ENCODE assay signal across 19 cellular contexts in the genomic region with DNA sequence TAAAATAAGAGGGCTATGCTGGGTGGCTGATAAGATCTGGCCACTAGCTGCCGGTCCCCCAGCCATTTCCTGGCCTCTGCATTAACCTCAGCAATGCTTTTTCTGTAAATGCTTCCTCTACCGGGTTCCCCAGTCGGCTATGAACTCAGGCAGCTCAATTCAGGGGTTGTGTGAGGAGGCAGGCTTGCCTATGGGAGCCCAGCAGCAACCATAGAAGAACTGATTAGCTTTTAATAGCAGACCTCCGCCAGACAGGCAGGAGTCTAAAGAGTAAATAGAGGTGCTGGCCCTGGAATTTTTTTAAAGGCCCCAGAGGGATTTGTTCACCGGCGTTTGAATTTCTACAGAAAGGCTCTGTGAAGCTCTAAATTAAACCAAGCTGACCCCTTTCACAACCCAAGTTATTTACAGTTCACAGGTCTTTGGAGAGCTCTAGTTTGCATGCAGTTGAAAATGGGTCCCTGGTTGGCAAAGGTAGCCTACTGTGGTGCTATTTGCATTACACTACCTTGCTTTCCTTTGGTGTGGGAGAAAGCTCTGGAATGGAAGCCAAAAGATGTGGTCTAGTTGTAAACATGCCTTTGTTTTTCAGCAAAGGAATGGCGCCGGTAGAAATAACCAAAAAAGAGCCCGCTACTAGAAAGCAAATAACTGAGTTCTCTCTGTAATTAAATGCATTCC.
DNase-seq lines count a peak whose midpoint lies in the region; ATAC-seq, FAIRE-seq and TF ChIP-seq lines count a peak whose summit lies in the region.
"Had no signal": no experiment of that assay in that cellular context is flagged by ENCODE, and none has a peak within 500 bp of the region (broad histone marks: within the 10 kb centered on the region; RNA-seq: fewer than 3 reads in every experiment).

No MANE protein-coding gene starts in this region.

- no peaks in the 10 kb centered on the region for H3K9me3 Mint-ChIP-seq in activated T-cell treated with anti-CD3 and anti-CD28 coated beads, Interleukin-2, amount 50 U/mL, for 4 hours

- POLR2A ChIA-PET in HepG2 (lab: Yijun Ruan, JAX), result interaction anchor here (0.7 to 1.2 kb wide), 4 partner anchors 20 to 331 kb away, joined by 3 read pairs; no protein-coding TSS in a partner anchor

- peaks cover 2% of the 10 kb centered on the region for H3K27me3 Mint-ChIP-seq in activated T-cell treated with anti-CD3 and anti-CD28 coated beads, Interleukin-2, amount 50 U/mL, for 4 hours (ENCODE audit: low read depth)
- H3K27me3 Mint-ChIP-seq: activated CD4-positive, alpha-beta T cell treated with anti-CD3 and anti-CD28 coated beads for 36 hours had no signal

- peak; percentile 16; the same call in 1 of the 2 replicates for TF ChIP-seq RAD21 in HepG2 (CRISPR knock-in tag; IDR thresholded peaks at IDR 0.05)

- ATAC-seq in HepG2, result peak; percentile 90
- ATAC-seq in HG03045 (IDR thresholded peaks at IDR 0.05; ENCODE audit: unreplicated experiment), result no peak
- ATAC-seq in activated T-cell treated with anti-CD3 and anti-CD28 coated beads, Interleukin-2, amount 50 U/mL, for 4 hours, result no peak
- no peak for ATAC-seq in GM21390 (IDR thresholded peaks at IDR 0.05; ENCODE audit: unreplicated experiment)
- ATAC-seq: activated CD4-positive, alpha-beta T cell treated with anti-CD3 and anti-CD28 coated beads for 36 hours; activated T-cell treated with anti-CD3 and anti-CD28 coated beads, Interleukin-2, amount 50 U/mL, for 72 hours; gastroesophageal sphincter had no signal

- H3K9me3 ChIP-seq in BE2C (no peaks in the 10 kb centered on the region), HUES48 (ENCODE audit: control insufficient read depth, insufficient read depth, low read length) (no peaks in the 10 kb centered on the region), HepG2 (ENCODE audit: low read length) (peaks cover 3% of the 10 kb centered on the region; the same call in 1 of the 2 replicates)
- H3K9me3 ChIP-seq: gastroesophageal sphincter, vagina had no signal

- H3K4me1 Mint-ChIP-seq in activated T-cell treated with anti-CD3 and anti-CD28 coated beads, Interleukin-2, amount 50 U/mL, for 4 hours (ENCODE audit: low read depth), result no peaks in the 10 kb centered on the region
- H3K4me1 Mint-ChIP-seq: activated CD4-positive, alpha-beta T cell treated with anti-CD3 and anti-CD28 coated beads for 36 hours had no signal

- 2% methylated on average over 6 of the region's 9 CpGs for WGBS in HepG2 (ENCODE audit: low lambda C conversion rate)

- peak; percentile 97 for FAIRE-seq in HepG2 (lab: Jason Lieb, UNC)
- FAIRE-seq: H54 had no signal

- no peak overlapping the region for H2AFZ ChIP-seq in HepG2 (ENCODE audit: low read length)

- H3K9ac ChIP-seq in HUES48 (ENCODE audit: low read depth, low read length) (peak overlapping the region; percentile 53), HepG2 (ENCODE audit: insufficient read depth, low read depth, low read length) (peak overlapping the region; percentile 86)

- H3K27ac ChIP-seq in HUES48 (ENCODE audit: low read depth, low read length) (peak overlapping the region; percentile 97), HepG2 (ENCODE audit: extremely low read length, insufficient read depth, low read length) (peak overlapping the region; percentile 99), coronary artery (no peak overlapping the region)
- H3K27ac ChIP-seq: gastroesophageal sphincter, vagina had no signal

- H3K4me3 ChIP-seq in BE2C (ENCODE audit: low read depth, low read length), result peak overlapping the region; percentile 3; the same call in 1 of the 2 replicates
- H3K4me3 ChIP-seq in HUES48 (ENCODE audit: low read depth, low read length), result peak overlapping the region; percentile 0; the same call in 1 of the 2 replicates
- H3K4me3 ChIP-seq in HepG2 (replicated peaks in 1 of 3; ENCODE audit: insufficient read depth in 1 of 3, low read depth in 2 of 3, low read length in 3 of 3), result peak overlapping the region in 2 of 3 experiments; percentile 23 to 42; a peak in 3 of 6 replicates
- no peak overlapping the region for H3K4me3 ChIP-seq in coronary artery
- H3K4me3 ChIP-seq: gastroesophageal sphincter, lung, vagina had no signal

- H3K36me3 Mint-ChIP-seq in activated T-cell treated with anti-CD3 and anti-CD28 coated beads, Interleukin-2, amount 50 U/mL, for 4 hours (ENCODE audit: insufficient read depth), result no peaks in the 10 kb centered on the region

- CTCF ChIA-PET in HepG2 (lab: Yijun Ruan, JAX; ENCODE audit: low intra/inter-chr PET ratio, low total read pairs), result no interaction called here

- H3K4me2 ChIP-seq in HepG2 (ENCODE audit: low read depth, low read length), result peak overlapping the region; percentile 71

- H3K4me3 Mint-ChIP-seq in activated T-cell treated with anti-CD3 and anti-CD28 coated beads, Interleukin-2, amount 50 U/mL, for 4 hours, result no peak overlapping the region
- H3K4me3 Mint-ChIP-seq: activated CD4-positive, alpha-beta T cell treated with anti-CD3 and anti-CD28 coated beads for 36 hours; activated T-cell treated with anti-CD3 and anti-CD28 coated beads, Interleukin-2, amount 50 U/mL, for 72 hours had no signal

- no peak for TF ChIP-seq CTCF in BE2C (IDR thresholded peaks at IDR 0.05; ENCODE audit: low read depth, low read length)
- TF ChIP-seq CTCF in HepG2 (CRISPR knock-in tag; IDR thresholded peaks at IDR 0.05), result peak; percentile 14; the same call in 1 of the 2 replicates
- no peak for TF ChIP-seq CTCF in coronary artery (IDR thresholded peaks at IDR 0.05)

- peak in 1 of 2 experiments; percentile 60; a peak in 2 of 4 replicates for TF ChIP-seq POLR2A in HepG2 (IDR thresholded peaks at IDR 0.05; ENCODE audit: insufficient read depth in 1 of 2, low read depth in 2 of 2, low read length in 2 of 2)

- H3K27me3 ChIP-seq in BE2C (no peaks in the 10 kb centered on the region), HUES48 (ENCODE audit: control insufficient read depth, insufficient read depth, low read length) (no peaks in the 10 kb centered on the region), HepG2 (ENCODE audit: control insufficient read depth in 1 of 2, insufficient read depth in 2 of 2, low read length in 2 of 2) (no peaks in the 10 kb centered on the region)
- H3K27me3 ChIP-seq: gastroesophageal sphincter, vagina had no signal

- TF ChIP-seq EP300 in HepG2 (IDR thresholded peaks at IDR 0.05; ENCODE audit: low read depth in 2 of 2, low read length in 2 of 2) (peak; percentile 84 to 95; a peak in 3 of 4 replicates), HepG2 (CRISPR knock-in tag; IDR thresholded peaks at IDR 0.05; ENCODE audit: borderline replicate concordance) (peak; percentile 88)

- H3K4me1 ChIP-seq in BE2C (peaks cover 34% of the 10 kb centered on the region), HUES48 (ENCODE audit: control insufficient read depth, insufficient read depth, low read length) (peaks cover 44% of the 10 kb centered on the region), HepG2 (ENCODE audit: insufficient read depth, low read length) (peaks cover 76% of the 10 kb centered on the region)
- H3K4me1 ChIP-seq: gastroesophageal sphincter, vagina had no signal

- peak; percentile 57 for DNase-seq in BE2C
- DNase-seq in astrocyte of the hippocampus (ENCODE audit: low read depth, low spot score), result peak; percentile 82
- DNase-seq in HepG2 (ENCODE audit: low spot score), result peak; percentile 99
- DNase-seq in coronary artery (ENCODE audit: low spot score), result no peak
- no peak for DNase-seq in activated T-cell treated with anti-CD3 and anti-CD28 coated beads, Interleukin-2, amount 50 U/mL, for 4 hours
- DNase-seq: activated CD4-positive, alpha-beta T cell treated with anti-CD3 and anti-CD28 coated beads for 36 hours; activated T-cell treated with anti-CD3 and anti-CD28 coated beads, Interleukin-2, amount 50 U/mL, for 72 hours; effector memory CD4-positive, alpha-beta T cell; IMR-90; NCI-H1694 treated with DMSO at 0.1 percent for 48 hours; stimulated activated CD4-positive, alpha-beta T cell treated with anti-CD3 and anti-CD28 coated beads, Interleukin-2, amount 100 ng/mL, for 24 hours; T-helper 1 cell had no signal

- H4K20me1 ChIP-seq in HepG2 (ENCODE audit: insufficient read depth, low read length), result no peaks in the 10 kb centered on the region

- H3K79me2 ChIP-seq in HepG2 (ENCODE audit: insufficient read depth, low read length), result no peaks in the 10 kb centered on the region

- intact Hi-C loops in HepG2 (cut with micrococcal nuclease; ENCODE audit: unreplicated experiment), result loop anchor here (1.0 to 10.0 kb wide), 4 partner anchors 99 to 328 kb away; no protein-coding TSS in a partner anchor

- H3K36me3 ChIP-seq in BE2C, result no peaks in the 10 kb centered on the region
- no peaks in the 10 kb centered on the region for H3K36me3 ChIP-seq in HUES48 (ENCODE audit: control insufficient read depth, insufficient read depth, low read length)
- H3K36me3 ChIP-seq in HepG2 (replicated peaks in 1 of 2; ENCODE audit: control insufficient read depth in 1 of 2, insufficient read depth in 2 of 2, low read length in 2 of 2), result no peaks in the 10 kb centered on the region
- H3K36me3 ChIP-seq: gastroesophageal sphincter, vagina had no signal

- in situ Hi-C loops in HepG2 (cut with HindIII; ENCODE audit: extremely low pct_ligation_motif_present, low pct_unique_long_range_greater_than_20kb), result loop anchor here (5.0 to 10.0 kb wide), 2 partner anchors 99 to 292 kb away; a partner anchor contains a TSS

- no TSS peak for BruUV-seq in HepG2 (replicated peaks; lab: Mats Ljungman, UMichigan)

TF ChIP-seq in HepG2, 621 proteins besides CTCF, POLR2A, EP300 and RAD21 (continues in another document):
- TF ChIP-seq NBN (conservative IDR thresholded peaks at IDR 0.05) (no peak), GFI1 (CRISPR knock-in tag; IDR thresholded peaks at IDR 0.05; ENCODE audit: borderline replicate concordance) (peak; percentile 79; the same call in 1 of the 2 replicates), KLF16 (CRISPR knock-in tag; IDR thresholded peaks at IDR 0.05) (no peak; a peak in 1 of 4 replicates), ELF1 (CRISPR knock-in tag; IDR thresholded peaks at IDR 0.05) (peak; percentile 32; the same call in 1 of the 2 replicates), CHCHD3 (CRISPR knock-in tag; IDR thresholded peaks at IDR 0.05) (no peak), SMAD9 (CRISPR knock-in tag; IDR thresholded peaks at IDR 0.05) (no peak), TBX2 (CRISPR knock-in tag; IDR thresholded peaks at IDR 0.05; ENCODE audit: borderline replicate concordance) (peak; percentile 94)
- TF ChIP-seq, protein P1, sequence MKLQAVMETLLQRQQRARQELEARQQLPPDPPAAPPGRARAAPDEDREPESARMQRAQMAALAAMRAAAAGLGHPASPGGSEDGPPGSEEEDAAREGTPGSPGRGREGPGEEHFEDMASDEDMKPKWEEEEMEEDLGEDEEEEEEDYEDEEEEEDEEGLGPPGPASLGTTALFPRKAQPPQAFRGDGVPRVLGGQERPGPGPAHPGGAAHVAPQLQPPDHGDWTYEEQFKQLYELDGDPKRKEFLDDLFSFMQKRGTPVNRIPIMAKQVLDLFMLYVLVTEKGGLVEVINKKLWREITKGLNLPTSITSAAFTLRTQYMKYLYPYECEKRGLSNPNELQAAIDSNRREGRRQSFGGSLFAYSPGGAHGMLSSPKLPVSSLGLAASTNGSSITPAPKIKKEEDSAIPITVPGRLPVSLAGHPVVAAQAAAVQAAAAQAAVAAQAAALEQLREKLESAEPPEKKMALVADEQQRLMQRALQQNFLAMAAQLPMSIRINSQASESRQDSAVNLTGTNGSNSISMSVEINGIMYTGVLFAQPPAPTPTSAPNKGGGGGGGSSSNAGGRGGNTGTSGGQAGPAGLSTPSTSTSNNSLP (IDR thresholded peaks at IDR 0.05; ENCODE audit: low read depth, low read length), result peak; percentile 77

Comparison
In these comparisons a context has a peak if more than half of its experiments do, and no peak if none do; other contexts are left out.
1. DNase-seq: peak in BE2C (single experiment), astrocyte of the hippocampus (single experiment) and HepG2 (single experiment); none in coronary artery (single experiment) and activated T-cell treated with anti-CD3 and anti-CD28 coated beads, Interleukin-2, amount 50 U/mL, for 4 hours (single experiment).
2. H3K27ac ChIP-seq: peak in HUES48 (single experiment) and HepG2 (single experiment); none in coronary artery (0 of 2).